1 cellular context compared by ENCODE assay signal in genomic region chr3:5698851-5699250, GRCh38.
TF ChIP-seq lines count a peak whose summit lies in the region.

No MANE protein-coding gene starts in this region.

TF ChIP-seq in H1, 55 proteins besides CTCF, POLR2A, EP300 and RAD21:
- TF ChIP-seq SIX5 (IDR thresholded peaks at IDR 0.05; ENCODE audit: low read depth, low read length): no peak
- no peak for TF ChIP-seq ASH2L (IDR thresholded peaks at IDR 0.05; ENCODE audit: low read length)
- no peak for TF ChIP-seq POLR2AphosphoS5 (IDR thresholded peaks at IDR 0.05; ENCODE audit: low read depth, low read length)
- no peak for TF ChIP-seq FOSL1 (IDR thresholded peaks at IDR 0.05; ENCODE audit: insufficient read depth, low read depth, low read length)
- TF ChIP-seq POU5F1 (IDR thresholded peaks at IDR 0.05; ENCODE audit: low read depth, low read length): no peak
- no peak for TF ChIP-seq HDAC6 (IDR thresholded peaks at IDR 0.05; ENCODE audit: low read depth, low read length)
